ENCODE assay signal across 20 cellular contexts in the genomic region with DNA sequence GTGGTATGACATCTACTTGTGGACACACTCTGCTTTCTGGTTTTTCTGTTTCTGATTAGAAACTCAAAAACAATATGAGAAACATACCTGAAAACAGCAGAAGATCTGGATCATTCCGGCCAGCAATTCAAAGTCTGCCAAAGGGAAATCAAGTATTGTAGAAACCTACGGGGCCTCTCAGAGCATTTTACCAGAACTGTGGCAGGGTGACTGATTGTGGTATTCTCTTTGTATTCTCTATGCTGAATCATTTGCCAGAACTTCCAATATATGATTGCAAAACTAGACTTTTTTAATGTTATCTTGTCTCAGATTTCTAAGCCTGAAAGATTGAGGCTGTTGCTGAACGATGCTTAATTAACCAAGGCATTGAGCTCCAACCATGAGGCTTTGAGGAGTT. TPM values are rescaled to one million over a fixed set of nuclear protein-coding genes. Genes with fewer than 3 reads are reported as not detected.
A peak's percentile ranks its signal among the peaks of the same experiment; 100 is the strongest.
DNase-seq lines count a peak whose midpoint lies in the region; ATAC-seq and TF ChIP-seq lines count a peak whose summit lies in the region.
"Had no signal": no experiment of that assay in that cellular context is flagged by ENCODE, and none has a peak within 500 bp of the region (broad histone marks: within the 10 kb centered on the region; RNA-seq: fewer than 3 reads in every experiment).

No MANE protein-coding gene starts in this region.

- no peaks in the 10 kb centered on the region for H4K20me1 ChIP-seq in Loucy (ENCODE audit: insufficient read depth, low read length, poor library complexity, severe bottlenecking)

- peak overlapping the region; percentile 51 for H3K27ac Mint-ChIP-seq in activated CD4-positive, alpha-beta T cell treated with anti-CD3 and anti-CD28 coated beads for 36 hours
- H3K27ac Mint-ChIP-seq: CD8-positive, alpha-beta T cell; HFFc6 had no signal

- TF ChIP-seq CTCF in Loucy (conservative IDR thresholded peaks at IDR 0.05; ENCODE audit: low read length), result no peak

- H3K4me3 ChIP-seq in Loucy (ENCODE audit: low read length, poor library complexity, severe bottlenecking), result no peak overlapping the region

- no peaks in the 10 kb centered on the region for H3K9me3 ChIP-seq in Loucy (ENCODE audit: insufficient read depth, low read depth, low read length)

- H3K27me3 Mint-ChIP-seq in activated CD4-positive, alpha-beta T cell treated with anti-CD3 and anti-CD28 coated beads for 36 hours, result peaks cover 2% of the 10 kb centered on the region
- peaks cover 9% of the 10 kb centered on the region for H3K27me3 Mint-ChIP-seq in activated T-cell treated with anti-CD3 and anti-CD28 coated beads, Interleukin-2, amount 50 U/mL, for 4 hours (ENCODE audit: low read depth)

- no peaks in the 10 kb centered on the region for H3F3A ChIP-seq in Loucy (ENCODE audit: low read depth)

- H3K9ac ChIP-seq in Loucy (ENCODE audit: low read depth, low read length, poor library complexity, severe bottlenecking), result no peak overlapping the region

- no peaks in the 10 kb centered on the region for H3K9me3 Mint-ChIP-seq in activated CD4-positive, alpha-beta T cell treated with anti-CD3 and anti-CD28 coated beads for 36 hours (ENCODE audit: low read depth)
- no peaks in the 10 kb centered on the region for H3K9me3 Mint-ChIP-seq in activated T-cell treated with anti-CD3 and anti-CD28 coated beads, Interleukin-2, amount 50 U/mL, for 4 hours
- H3K9me3 Mint-ChIP-seq: CD14-positive monocyte; CD8-positive, alpha-beta T cell had no signal

- ATAC-seq in activated CD4-positive, alpha-beta T cell treated with anti-CD3 and anti-CD28 coated beads for 36 hours, result peak; percentile 74
- peak; percentile 73 to 88 for ATAC-seq in activated T-cell treated with anti-CD3 and anti-CD28 coated beads, Interleukin-2, amount 50 U/mL, for 4 hours
- peak; percentile 78 for ATAC-seq in stimulated activated naive CD8-positive, alpha-beta T cell treated with anti-CD3 and anti-CD28 coated beads, Interleukin-15, Interleukin-2, amounts not matched to agents 100 U/mL and 50 U/mL, for 24 hours
- no peak for ATAC-seq in GM19035 (IDR thresholded peaks at IDR 0.05; ENCODE audit: unreplicated experiment)
- ATAC-seq: CD8-positive, alpha-beta T cell; HepG2 had no signal

- H3K36me3 ChIP-seq in Loucy (ENCODE audit: insufficient read depth, low read length), result no peaks in the 10 kb centered on the region

- H3K4me2 ChIP-seq in Loucy (ENCODE audit: low read depth, low read length, poor library complexity, severe bottlenecking), result no peak overlapping the region

- no peaks in the 10 kb centered on the region for H3K79me2 ChIP-seq in Loucy (ENCODE audit: insufficient read depth, low read length)

- no peak for DNase-seq in activated CD4-positive, alpha-beta T cell treated with anti-CD3 and anti-CD28 coated beads for 36 hours
- DNase-seq in activated CD4-positive, alpha-beta T cell treated with anti-CD3 and anti-CD28 coated beads for 1 hour, result no peak
- DNase-seq in activated T-cell treated with anti-CD3 and anti-CD28 coated beads, Interleukin-2, amount 50 U/mL, for 4 hours, result no peak
- DNase-seq in activated T-cell treated with anti-CD3 and anti-CD28 coated beads for 4 hours (no peak), NCI-H2196 treated with DMSO at 0.1 percent for 48 hours (lab: John Stamatoyannopoulos, UW; ENCODE audit: unreplicated experiment) (no peak)
- DNase-seq in stimulated activated naive CD8-positive, alpha-beta T cell treated with anti-CD3 and anti-CD28 coated beads, Interleukin-15, Interleukin-2, amounts not matched to agents 100 U/mL and 50 U/mL, for 24 hours, result no peak
- DNase-seq: CD8-positive, alpha-beta T cell; COR-L47; DMS153; DMS79 treated with DMSO at 0.1 percent for 48 hours; EL; GDM1; HCEC 1CT; HFFc6 had no signal

- H3K4me1 Mint-ChIP-seq in activated CD4-positive, alpha-beta T cell treated with anti-CD3 and anti-CD28 coated beads for 36 hours, result peaks cover 26% of the 10 kb centered on the region
- H3K4me1 Mint-ChIP-seq in activated T-cell treated with anti-CD3 and anti-CD28 coated beads, Interleukin-2, amount 50 U/mL, for 4 hours (ENCODE audit: low read depth), result peaks cover 4% of the 10 kb centered on the region

- H3K4me3 Mint-ChIP-seq in activated CD4-positive, alpha-beta T cell treated with anti-CD3 and anti-CD28 coated beads for 36 hours, result no peak overlapping the region
- H3K4me3 Mint-ChIP-seq in activated T-cell treated with anti-CD3 and anti-CD28 coated beads, Interleukin-2, amount 50 U/mL, for 4 hours, result no peak overlapping the region
- H3K4me3 Mint-ChIP-seq: CD14-positive monocyte; CD8-positive, alpha-beta T cell; HFFc6 had no signal

- intact Hi-C loops in activated CD4-positive, alpha-beta T cell treated with anti-CD3 and anti-CD28 coated beads for 36 hours (cut with DNase I, micrococcal nuclease), result no loop called here

- peaks cover 17% of the 10 kb centered on the region for H3K4me1 ChIP-seq in Loucy (ENCODE audit: insufficient read depth, low read length, poor library complexity, severe bottlenecking)

- H2AFZ ChIP-seq in Loucy (ENCODE audit: low read length), result 0 out of 2 replicates have a peak overlapping the region, but pooled peaks have one; percentile 18

- no peaks in the 10 kb centered on the region for H3K27me3 ChIP-seq in Loucy (ENCODE audit: insufficient read depth, low read length, poor library complexity, severe bottlenecking)

- H3K9me2 ChIP-seq in Loucy (replicated peaks; ENCODE audit: low read depth, low read length), result no peaks in the 10 kb centered on the region

- no peaks in the 10 kb centered on the region for H3K36me3 Mint-ChIP-seq in activated CD4-positive, alpha-beta T cell treated with anti-CD3 and anti-CD28 coated beads for 36 hours (ENCODE audit: low read depth)
- H3K36me3 Mint-ChIP-seq in activated T-cell treated with anti-CD3 and anti-CD28 coated beads, Interleukin-2, amount 50 U/mL, for 4 hours (ENCODE audit: insufficient read depth), result no peaks in the 10 kb centered on the region
- H3K36me3 Mint-ChIP-seq: CD14-positive monocyte; CD8-positive, alpha-beta T cell had no signal

- CTCF ChIA-PET in activated CD4-positive, alpha-beta T cell treated with anti-CD3 and anti-CD28 coated beads for 36 hours (lab: Charles Lee), result interaction anchor here (1.0 kb wide), 1 partner anchor 13 kb away, joined by 4 read pairs; no protein-coding TSS in a partner anchor

- POLR2A ChIA-PET in activated CD4-positive, alpha-beta T cell treated with anti-CD3 and anti-CD28 coated beads for 36 hours (lab: Charles Lee), result no interaction called here

RNA-seq across cellular contexts. Expression of a gene that starts 5.9 kb away (rescaled TPM):
- total RNA-seq in activated CD4-positive, alpha-beta T cell treated with anti-CD3 and anti-CD28 coated beads for 36 hours, result 1,000 to 10,000 TPM; 2,147 to 3,062 TPM
- total RNA-seq in activated T-cell treated with anti-CD3 and anti-CD28 coated beads, Interleukin-2, amount 50 U/mL, for 4 hours, result 1,000 to 10,000 TPM; 1,078 to 3,056 (median 1,179) TPM
- total RNA-seq: A673, H4, HepG2, HFFc6 had no signal

RNA-seq across cellular contexts. Expression of a gene that starts 30.4 kb away (rescaled TPM):
- total RNA-seq in activated CD4-positive, alpha-beta T cell treated with anti-CD3 and anti-CD28 coated beads for 36 hours, result 10 to 100 TPM; 36.1 to 45.0 TPM
- 100 to 1,000 TPM in 1 of 3 donors, 10 to 100 TPM in 2; 34.7 to 116 (median 58.8) TPM for total RNA-seq in activated T-cell treated with anti-CD3 and anti-CD28 coated beads, Interleukin-2, amount 50 U/mL, for 4 hours
- total RNA-seq: A673, H4, HepG2, HFFc6 had no signal
